11 cellular contexts compared by ENCODE assay signal in genomic region chr3:58271901-58272501, GRCh38. TPM values are rescaled to one million over a fixed set of nuclear protein-coding genes. Genes with fewer than 3 reads are reported as not detected.
A peak's percentile ranks its signal among the peaks of the same experiment; 100 is the strongest.
DNase-seq lines count a peak whose midpoint lies in the region; TF ChIP-seq lines count a peak whose summit lies in the region.
"Had no signal": no experiment of that assay in that cellular context is flagged by ENCODE, and none has a peak within 500 bp of the region (broad histone marks: within the 10 kb centered on the region; RNA-seq: fewer than 3 reads in every experiment).

No MANE protein-coding gene starts in this region.

- H3K27me3 ChIP-seq in SK-N-SH (ENCODE audit: insufficient read depth), result no peaks in the 10 kb centered on the region
- H3K27me3 ChIP-seq: pancreas, upper lobe of left lung had no signal

- CTCF ChIA-PET in SK-N-SH (lab: Yijun Ruan, JAX), result interaction anchor here (2.0 kb wide), 1 partner anchor 28 kb away, joined by 5 read pairs; no protein-coding TSS in a partner anchor

- peak overlapping the region; percentile 75 for H2AFZ ChIP-seq in SK-N-SH (ENCODE audit: low read depth)

- TF ChIP-seq RAD21 in SK-N-SH (IDR thresholded peaks at IDR 0.05; ENCODE audit: low read length), result no peak

- H3K9me2 ChIP-seq in SK-N-SH, result no peaks in the 10 kb centered on the region

- peaks cover 0 to 13% of the 10 kb centered on the region in 2 experiments for H3K36me3 ChIP-seq in SK-N-SH (replicated peaks in 1 of 2; ENCODE audit: control insufficient read depth in 1 of 2, insufficient read depth in 2 of 2, low read length in 1 of 2)
- H3K36me3 ChIP-seq: pancreas had no signal

- peaks cover 0 to 7% of the 10 kb centered on the region in 2 experiments; a peak in 1 of 4 replicates for H3K4me1 ChIP-seq in SK-N-SH (ENCODE audit: control insufficient read depth in 1 of 2, insufficient read depth in 2 of 2, low read depth in 1 of 2, low read length in 1 of 2)
- H3K4me1 ChIP-seq: pancreas had no signal

- peaks cover 12% of the 10 kb centered on the region for H3K4me1 Mint-ChIP-seq in activated T-cell treated with anti-CD3 and anti-CD28 coated beads, Interleukin-2, amount 50 U/mL, for 24 hours (ENCODE audit: low read depth)

- H3K27me3 Mint-ChIP-seq in activated T-cell treated with anti-CD3 and anti-CD28 coated beads, Interleukin-2, amount 50 U/mL, for 24 hours, result no peaks in the 10 kb centered on the region
- H3K27me3 Mint-ChIP-seq: CD4-positive, CD25-positive, alpha-beta regulatory T cell had no signal

- H3K79me2 ChIP-seq in SK-N-SH (ENCODE audit: insufficient read depth), result no peaks in the 10 kb centered on the region

- TF ChIP-seq EP300 in SK-N-SH (IDR thresholded peaks at IDR 0.05; ENCODE audit: borderline replicate concordance in 1 of 2, low read depth in 1 of 2, low read length in 1 of 2), result peak in 1 of 2 experiments; percentile 59; a peak in 1 of 4 replicates

- 74% methylated on average over 7 of the region's 7 CpGs for WGBS in SK-N-SH (ENCODE audit: low lambda C conversion rate)

- no peak for TF ChIP-seq CTCF in SK-N-SH (IDR thresholded peaks at IDR 0.05)

- peak overlapping the region; percentile 58; the same call in 1 of the 2 replicates for H3K9ac ChIP-seq in SK-N-SH

- H3K4me3 ChIP-seq in SK-N-SH (ENCODE audit: low read depth in 2 of 2, low read length in 1 of 2), result no peak overlapping the region
- H3K4me3 ChIP-seq: pancreas, upper lobe of left lung had no signal

- H3K9me3 Mint-ChIP-seq in activated T-cell treated with anti-CD3 and anti-CD28 coated beads, Interleukin-2, amount 50 U/mL, for 24 hours, result no peaks in the 10 kb centered on the region

- H4K20me1 ChIP-seq in SK-N-SH (ENCODE audit: insufficient read depth), result no peaks in the 10 kb centered on the region

- no peaks in the 10 kb centered on the region for H3K9me3 ChIP-seq in SK-N-SH
- H3K9me3 ChIP-seq: pancreas, upper lobe of left lung had no signal

- peaks cover 60% of the 10 kb centered on the region for H3K36me3 Mint-ChIP-seq in activated T-cell treated with anti-CD3 and anti-CD28 coated beads, Interleukin-2, amount 50 U/mL, for 24 hours (ENCODE audit: low read depth)

- peak overlapping the region; percentile 58 for H3K4me2 ChIP-seq in SK-N-SH

- H3F3A ChIP-seq in SK-N-SH (replicated peaks; ENCODE audit: insufficient read depth), result peaks cover 25% of the 10 kb centered on the region

- POLR2A ChIA-PET in SK-N-SH (lab: Yijun Ruan, JAX), result no interaction called here

- peak overlapping the region; percentile 59 to 89; a peak in 3 of 4 replicates for H3K27ac ChIP-seq in SK-N-SH (ENCODE audit: low read depth in 2 of 2, low read length in 1 of 2)
- H3K27ac ChIP-seq: pancreas had no signal

- DNase-seq in activated T-cell treated with anti-CD3 and anti-CD28 coated beads, Interleukin-2, amount 50 U/mL, for 24 hours, result no peak
- no peak for DNase-seq in activated T-cell treated with anti-CD3 and anti-CD28 coated beads, Interleukin-2, amount 50 U/mL, for 48 hours
- DNase-seq in SK-N-SH (no peak), fibroblast of peridontal ligament (ENCODE audit: extremely low read depth) (peak; percentile 91), stromal cell of bone marrow (ENCODE audit: low read depth) (peak; percentile 83), NCI-H446 treated with DMSO at 0.1 percent for 48 hours (lab: John Stamatoyannopoulos, UW) (no peak), DMS53 treated with DMSO at 0.1 percent for 48 hours (lab: John Stamatoyannopoulos, UW; ENCODE audit: unreplicated experiment) (no peak), epidermal melanocyte (ENCODE audit: insufficient read length, low spot score) (no peak)
- DNase-seq: pancreas, upper lobe of left lung had no signal

- H3K27ac Mint-ChIP-seq in activated T-cell treated with anti-CD3 and anti-CD28 coated beads, Interleukin-2, amount 50 U/mL, for 24 hours, result peak overlapping the region; percentile 73
- H3K27ac Mint-ChIP-seq: CD4-positive, CD25-positive, alpha-beta regulatory T cell had no signal

- H3K4me3 Mint-ChIP-seq in activated T-cell treated with anti-CD3 and anti-CD28 coated beads, Interleukin-2, amount 50 U/mL, for 24 hours, result no peak overlapping the region
- H3K4me3 Mint-ChIP-seq: CD4-positive, CD25-positive, alpha-beta regulatory T cell had no signal

TF ChIP-seq in SK-N-SH, 30 proteins besides CTCF, POLR2A, EP300 and RAD21 (continues in another document):
- TF ChIP-seq USF1 (IDR thresholded peaks at IDR 0.05; ENCODE audit: borderline replicate concordance, low read depth) (no peak), JUND (IDR thresholded peaks at IDR 0.05) (peak; percentile 89), NRF1 (IDR thresholded peaks at IDR 0.05; ENCODE audit: low read depth, low read length) (no peak), IRF3 (IDR thresholded peaks at IDR 0.05; ENCODE audit: low read depth, low read length) (no peak), FOSL2 (IDR thresholded peaks at IDR 0.05; ENCODE audit: borderline replicate concordance, low read depth) (peak; percentile 94), MAX (IDR thresholded peaks at IDR 0.05; ENCODE audit: low read depth) (peak; percentile 54; the same call in 1 of the 2 replicates), CHD2 (IDR thresholded peaks at IDR 0.05; ENCODE audit: low read length, partially characterized antibody) (no peak), YY1 (IDR thresholded peaks at IDR 0.05; ENCODE audit: low read depth) (no peak), FOXM1 (IDR thresholded peaks at IDR 0.05; ENCODE audit: low read depth) (no peak), USF2 (IDR thresholded peaks at IDR 0.05; ENCODE audit: borderline replicate concordance, low read depth, low read length) (no peak), NFIC (IDR thresholded peaks at IDR 0.05; ENCODE audit: borderline replicate concordance) (peak; percentile 94), ELF1 (IDR thresholded peaks at IDR 0.05) (no peak), ZBTB33 (IDR thresholded peaks at IDR 0.05; ENCODE audit: borderline replicate concordance, low read depth) (no peak), GABPA (IDR thresholded peaks at IDR 0.05; ENCODE audit: low read depth) (0 out of 2 replicates have a peak, but pooled peaks have one; percentile 13), EZH2phosphoT487 (IDR thresholded peaks at IDR 0.05; ENCODE audit: borderline replicate concordance, low read depth) (no peak), FOXJ3 (CRISPR knock-in tag; IDR thresholded peaks at IDR 0.05) (no peak), TEAD4 (IDR thresholded peaks at IDR 0.05; ENCODE audit: borderline replicate concordance, insufficient read depth) (0 out of 2 replicates have a peak, but pooled peaks have one; percentile 46), RCOR1 (IDR thresholded peaks at IDR 0.05; ENCODE audit: low read length) (peak; percentile 62; the same call in 1 of the 2 replicates), RXRA (IDR thresholded peaks at IDR 0.05; ENCODE audit: borderline replicate concordance, low read depth) (0 out of 2 replicates have a peak, but pooled peaks have one; percentile 57)

RNA-seq across cellular contexts. Expression of gene RPP14, which starts 34.0 kb away (rescaled TPM):
- 8.3 and 9.7 TPM in 2 replicates for polyA plus RNA-seq in SK-N-SH (2012; rRNA removed)
- polyA plus RNA-seq in SK-N-SH (2012; cell fraction: cytosol; rRNA removed), result 9.5 and 11.4 TPM in 2 replicates
- 5.6 and 9.6 TPM in 2 replicates for polyA plus RNA-seq in SK-N-SH (2012; cell fraction: nucleus; rRNA removed)

RNA-seq across cellular contexts. Expression of gene HTD2, which starts 34.3 kb away (rescaled TPM):
- polyA plus RNA-seq in SK-N-SH (2012; rRNA removed), result 3.0 and 5.2 TPM in 2 replicates
- polyA plus RNA-seq in SK-N-SH (2012; cell fraction: cytosol; rRNA removed), result 5.1 and 6.3 TPM in 2 replicates
- polyA plus RNA-seq in SK-N-SH (2012; cell fraction: nucleus; rRNA removed), result 3.1 and 3.7 TPM in 2 replicates

RNA-seq across cellular contexts. Expression of gene ABHD6, which starts 34.4 kb away (rescaled TPM):
- polyA plus RNA-seq in SK-N-SH (2012; rRNA removed), result 10.7 and 14.8 TPM in 2 replicates
- 10.0 and 11.4 TPM in 2 replicates for polyA plus RNA-seq in SK-N-SH (2012; cell fraction: cytosol; rRNA removed)
- polyA plus RNA-seq in SK-N-SH (2012; cell fraction: nucleus; rRNA removed), result 9.6 and 11.9 TPM in 2 replicates

Comparison
In these comparisons a context has a peak if more than half of its experiments do, and no peak if none do; other contexts are left out.
1. DNase-seq: peak in fibroblast of peridontal ligament (single experiment) and stromal cell of bone marrow (single experiment); none in activated T-cell treated with anti-CD3 and anti-CD28 coated beads, Interleukin-2, amount 50 U/mL, for 24 hours (single experiment), activated T-cell treated with anti-CD3 and anti-CD28 coated beads, Interleukin-2, amount 50 U/mL, for 48 hours (0 of 2), SK-N-SH (single experiment), NCI-H446 treated with DMSO at 0.1 percent for 48 hours (single experiment), DMS53 treated with DMSO at 0.1 percent for 48 hours (single experiment) and epidermal melanocyte (single experiment).